16 cellular contexts compared by ENCODE assay signal in the genomic region with DNA sequence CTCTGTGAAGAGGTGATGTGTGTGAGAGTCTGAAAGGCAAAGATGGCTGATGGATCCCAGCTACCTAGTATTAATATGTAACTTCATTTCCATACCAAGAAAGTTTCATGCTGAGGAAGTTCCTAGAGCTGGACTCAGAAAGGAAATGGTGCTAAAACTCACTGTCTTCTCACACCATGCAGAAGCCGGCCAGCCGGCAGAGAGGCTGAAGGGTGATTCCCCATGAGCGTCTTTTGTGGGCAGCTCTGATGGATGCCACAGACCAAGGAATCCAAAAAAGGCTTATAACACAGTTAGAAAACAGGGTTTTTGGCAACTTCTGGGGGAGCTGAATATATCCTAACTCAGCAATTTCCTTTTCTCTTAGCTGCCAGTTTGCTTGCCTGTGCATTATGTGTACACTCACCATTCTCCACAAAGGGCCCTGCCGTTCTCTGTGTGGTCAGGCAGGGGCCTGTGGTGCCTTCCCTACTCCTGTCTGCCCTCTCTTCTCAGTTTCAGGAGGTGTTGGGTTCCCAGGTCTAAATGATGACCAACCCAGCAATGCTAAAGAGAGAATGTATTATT.
DNase-seq lines count a peak whose midpoint lies in the region; ATAC-seq and TF ChIP-seq lines count a peak whose summit lies in the region.
"Had no signal": no experiment of that assay in that cellular context is flagged by ENCODE, and none has a peak within 500 bp of the region (broad histone marks: within the 10 kb centered on the region; RNA-seq: fewer than 3 reads in every experiment).

No MANE protein-coding gene starts in this region.

- no peaks in the 10 kb centered on the region for H3K9me3 ChIP-seq in osteoblast (ENCODE audit: low read depth, low read length)
- H3K9me3 ChIP-seq: BLaER1 treated with 17β-estradiol and CSF1 and Interleukin-3, amounts not matched to agents 10 nM and 100 nM had no signal

- H3K79me2 ChIP-seq in osteoblast (ENCODE audit: insufficient read depth, low read length), result no peaks in the 10 kb centered on the region

- H3K4me2 ChIP-seq in osteoblast (ENCODE audit: insufficient read depth, low read length), result peak overlapping the region; percentile 30
- H3K4me2 ChIP-seq: BLaER1 treated with 17β-estradiol and CSF1 and Interleukin-3, amounts not matched to agents 10 nM and 100 nM; GM23338 had no signal

- H4K20me1 ChIP-seq in osteoblast (ENCODE audit: insufficient read depth, low read length), result no peaks in the 10 kb centered on the region
- H4K20me1 ChIP-seq: BLaER1 treated with 17β-estradiol and CSF1 and Interleukin-3, amounts not matched to agents 10 nM and 100 nM had no signal

- no peak for TF ChIP-seq CTCF in osteoblast (IDR thresholded peaks at IDR 0.05; ENCODE audit: extremely low read depth, low read depth, low read length)

- H2AFZ ChIP-seq in osteoblast (ENCODE audit: low read length), result peak overlapping the region; percentile 67
- H2AFZ ChIP-seq: GM23338 had no signal

- peak overlapping the region; percentile 13 for H3K27ac ChIP-seq in osteoblast (ENCODE audit: low read depth, low read length)
- H3K27ac ChIP-seq: 22Rv1; BLaER1 treated with 17β-estradiol and CSF1 and Interleukin-3, amounts not matched to agents 10 nM and 100 nM; HL-60 had no signal

- H3K4me1 ChIP-seq in osteoblast (ENCODE audit: insufficient read depth, low read length), result peaks cover 35% of the 10 kb centered on the region

- DNase-seq in NCI-H146 (lab: John Stamatoyannopoulos, UW) (peak; percentile 14), NCI-H146 treated with DMSO at 0.1 percent for 48 hours (lab: John Stamatoyannopoulos, UW; ENCODE audit: unreplicated experiment) (no peak), RPMI8226 (peak; percentile 8), osteoblast (ENCODE audit: insufficient read length, low spot score, missing footprints) (no peak), NCI-H2107 (lab: John Stamatoyannopoulos, UW) (no peak)
- DNase-seq in activated CD4-positive, alpha-beta T cell treated with anti-CD3 and anti-CD28 coated beads for 48 hours, result no peak
- DNase-seq: CD4-positive, CD25-positive, alpha-beta regulatory T cell; DMS53; GF-D8; H7 had no signal

- H3K4me3 ChIP-seq in osteoblast (ENCODE audit: insufficient read depth, low read length), result no peak overlapping the region
- H3K4me3 ChIP-seq: BLaER1 treated with 17β-estradiol and CSF1 and Interleukin-3, amounts not matched to agents 10 nM and 100 nM; GM23338 had no signal

- no peaks in the 10 kb centered on the region for H3K36me3 ChIP-seq in osteoblast (ENCODE audit: insufficient read depth, low read length)
- H3K36me3 ChIP-seq: BLaER1 treated with 17β-estradiol and CSF1 and Interleukin-3, amounts not matched to agents 10 nM and 100 nM had no signal

- peaks cover 9% of the 10 kb centered on the region for H3K27me3 ChIP-seq in osteoblast (ENCODE audit: insufficient read depth, low read length)
- H3K27me3 ChIP-seq: BLaER1 treated with 17β-estradiol and CSF1 and Interleukin-3, amounts not matched to agents 10 nM and 100 nM had no signal

- ATAC-seq in GM21825 (IDR thresholded peaks at IDR 0.05; ENCODE audit: unreplicated experiment) (peak; percentile 66), HG02759 (IDR thresholded peaks at IDR 0.05; ENCODE audit: unreplicated experiment) (no peak)
- ATAC-seq: GM23338 had no signal

Comparison
In these comparisons a context has a peak if more than half of its experiments do, and no peak if none do; other contexts are left out.
1. DNase-seq: peak in NCI-H146 (single experiment) and RPMI8226 (single experiment); none in NCI-H146 treated with DMSO at 0.1 percent for 48 hours (single experiment), osteoblast (single experiment), NCI-H2107 (single experiment) and activated CD4-positive, alpha-beta T cell treated with anti-CD3 and anti-CD28 coated beads for 48 hours (single experiment).